In genomic region chr10:102409604-102410426, GRCh38 we compare ENCODE assay signal across 8 cellular contexts. TPM values are rescaled to one million over a fixed set of nuclear protein-coding genes. Genes with fewer than 3 reads are reported as not detected.
DNase-seq lines count a peak whose midpoint lies in the region; ATAC-seq and TF ChIP-seq lines count a peak whose summit lies in the region.

No MANE protein-coding gene starts in this region.

- H3K27me3 ChIP-seq in CD8-positive, alpha-beta T cell (ENCODE audit: insufficient read depth, low read length) = no peaks in the 10 kb centered on the region
- H3K27me3 ChIP-seq in SU-DHL-6 (ENCODE audit: low read length) (no peaks in the 10 kb centered on the region), esophagus (ENCODE audit: control insufficient read depth in 1 of 2, insufficient read depth in 2 of 2, low read length in 2 of 2) (peaks cover 0 to 20% of the 10 kb centered on the region in 2 donors), neural progenitor cell (peaks cover 80% of the 10 kb centered on the region), body of pancreas (peaks cover 0 to 35% of the 10 kb centered on the region in 2 donors)

- WGBS in esophagus, 2 donors = 21 to 24% methylated on average over 24 of the region's 24 CpGs
- WGBS in body of pancreas, 2 donors = 26 to 27% methylated on average over 19 to 24 of the region's 24 CpGs

- H3K4me1 ChIP-seq in CD8-positive, alpha-beta T cell (ENCODE audit: insufficient read depth, low read length) = peaks cover 36% of the 10 kb centered on the region
- peaks cover 7 to 20% of the 10 kb centered on the region in 2 donors for H3K4me1 ChIP-seq in esophagus (ENCODE audit: control insufficient read depth in 2 of 2, insufficient read depth in 2 of 2, low read length in 1 of 2)
- H3K4me1 ChIP-seq in neural progenitor cell = peaks cover 35% of the 10 kb centered on the region
- peaks cover 20% of the 10 kb centered on the region for H3K4me1 ChIP-seq in body of pancreas

- H3K9me2 ChIP-seq in SU-DHL-6 (replicated peaks; ENCODE audit: insufficient read depth, low read length) = no peaks in the 10 kb centered on the region

- H3K27ac Mint-ChIP-seq in CD8-positive, alpha-beta T cell = peak overlapping the region; percentile 91
- peak overlapping the region; percentile 20 for H3K27ac Mint-ChIP-seq in neural progenitor cell

- no peak for ATAC-seq in CD8-positive, alpha-beta T cell
- ATAC-seq in GM21447 (IDR thresholded peaks at IDR 0.05; ENCODE audit: unreplicated experiment) = no peak
- ATAC-seq in body of pancreas = no peak

- no peaks in the 10 kb centered on the region for H3K36me3 Mint-ChIP-seq in CD8-positive, alpha-beta T cell
- H3K36me3 Mint-ChIP-seq in neural progenitor cell = peaks cover 2% of the 10 kb centered on the region

- no peak for TF ChIP-seq CTCF in CD8-positive, alpha-beta T cell (IDR thresholded peaks at IDR 0.05)
- TF ChIP-seq CTCF in SU-DHL-6 (IDR thresholded peaks at IDR 0.05; ENCODE audit: insufficient read depth, low read length, poor library complexity, severe bottlenecking) = no peak
- TF ChIP-seq CTCF in neural progenitor cell (IDR thresholded peaks at IDR 0.05) = no peak
- TF ChIP-seq CTCF in GM13976 (IDR thresholded peaks at IDR 0.05; ENCODE audit: borderline replicate concordance, control extremely low read depth, extremely low read depth, insufficient read depth, missing control alignments) = no peak
- no peak for TF ChIP-seq CTCF in body of pancreas (IDR thresholded peaks at IDR 0.05)

- peaks cover 23% of the 10 kb centered on the region for H3K27me3 Mint-ChIP-seq in CD8-positive, alpha-beta T cell (ENCODE audit: low read depth)
- peaks cover 31% of the 10 kb centered on the region for H3K27me3 Mint-ChIP-seq in neural progenitor cell (ENCODE audit: insufficient read depth, low read depth)

- POLR2A ChIA-PET in CD8-positive, alpha-beta T cell (lab: Charles Lee) = interaction anchor here (1.0 to 2.4 kb wide), 6 partner anchors 9 to 52 kb away, joined by 3 to 17 read pairs (median 5); partner anchors contain the start of genes C10orf95, CUEDC2 and FBXL15

- H3K9ac ChIP-seq in SU-DHL-6 (ENCODE audit: low read length) (no peak overlapping the region), neural progenitor cell (no peak overlapping the region)

- H3K4me2 ChIP-seq in SU-DHL-6 (ENCODE audit: low read depth, low read length, poor library complexity, severe bottlenecking) = peak overlapping the region; percentile 31
- peak overlapping the region; percentile 76 for H3K4me2 ChIP-seq in neural progenitor cell

- peak overlapping the region; percentile 83 for H3K4me3 Mint-ChIP-seq in CD8-positive, alpha-beta T cell
- peak overlapping the region; percentile 77 for H3K4me3 Mint-ChIP-seq in neural progenitor cell

- intact Hi-C loops in CD8-positive, alpha-beta T cell (cut with DNase I, micrococcal nuclease) = loop anchor here in 1 of 2 experiments (1.0 kb wide), 2 partner anchors 11 kb away; no protein-coding TSS in a partner anchor
- intact Hi-C loops in body of pancreas (cut with DNase I) = no loop called here

- H3F3A ChIP-seq in SU-DHL-6 (ENCODE audit: insufficient read depth) (no peaks in the 10 kb centered on the region), neural progenitor cell (ENCODE audit: low read depth) (peaks cover 35% of the 10 kb centered on the region)

- in situ Hi-C loops in GM13976 (cut with MboI; ENCODE audit: low sequenced_read_pairs, unreplicated experiment) = no loop called here

- peak in 1 of 7 experiments; percentile 18 for DNase-seq in CD8-positive, alpha-beta T cell
- DNase-seq in neural progenitor cell (ENCODE audit: low spot score) (no peak), hepatic stellate cell (ENCODE audit: low spot score) (no peak), GM13976 (ENCODE audit: low spot score) (no peak), body of pancreas (no peak)

- H3K4me3 ChIP-seq in CD8-positive, alpha-beta T cell (ENCODE audit: low read depth, low read length) = peak overlapping the region; percentile 68
- H3K4me3 ChIP-seq in SU-DHL-6 (ENCODE audit: insufficient read depth, low read length, poor library complexity, severe bottlenecking) (no peak overlapping the region), esophagus (ENCODE audit: low read depth in 1 of 2, low read length in 2 of 2) (peak overlapping the region; percentile 38 to 58), neural progenitor cell (peak overlapping the region; percentile 45), body of pancreas (no peak overlapping the region)

- peaks cover 37% of the 10 kb centered on the region for H3K4me1 Mint-ChIP-seq in CD8-positive, alpha-beta T cell (ENCODE audit: low read depth)
- peaks cover 60% of the 10 kb centered on the region for H3K4me1 Mint-ChIP-seq in neural progenitor cell

- H2AFZ ChIP-seq in SU-DHL-6 (ENCODE audit: low read depth, low read length, severe bottlenecking) (no peak overlapping the region), neural progenitor cell (replicated peaks) (peak overlapping the region; percentile 71)

- H4K20me1 ChIP-seq in SU-DHL-6 (ENCODE audit: low read depth, low read length) (no peaks in the 10 kb centered on the region), neural progenitor cell (ENCODE audit: low read depth) (peaks cover 29% of the 10 kb centered on the region)

- H3K27ac ChIP-seq in CD8-positive, alpha-beta T cell (ENCODE audit: low read depth, low read length) = peak overlapping the region; percentile 43
- no peak overlapping the region for H3K27ac ChIP-seq in SU-DHL-6 (ENCODE audit: low read depth, low read length)
- no peak overlapping the region for H3K27ac ChIP-seq in esophagus (ENCODE audit: low read depth in 2 of 2, low read length in 1 of 2)
- H3K27ac ChIP-seq in neural progenitor cell = no peak overlapping the region
- no peak overlapping the region for H3K27ac ChIP-seq in body of pancreas

- CTCF ChIA-PET in CD8-positive, alpha-beta T cell (lab: Charles Lee) = interaction anchor here (0.6 to 4.9 kb wide), 7 partner anchors 10 to 177 kb away, joined by 3 to 38 read pairs (median 5); partner anchors contain the start of gene NFKB2

- H3K79me2 ChIP-seq in SU-DHL-6 (ENCODE audit: insufficient read depth, low read length) = no peaks in the 10 kb centered on the region
- no peaks in the 10 kb centered on the region for H3K79me2 ChIP-seq in neural progenitor cell (ENCODE audit: low read depth)

- H3K9me3 Mint-ChIP-seq in CD8-positive, alpha-beta T cell = no peaks in the 10 kb centered on the region
- H3K9me3 Mint-ChIP-seq in neural progenitor cell = no peaks in the 10 kb centered on the region

- H3K9me3 ChIP-seq in CD8-positive, alpha-beta T cell (ENCODE audit: low read length) = no peaks in the 10 kb centered on the region
- H3K9me3 ChIP-seq in SU-DHL-6 (ENCODE audit: insufficient read depth, low read length) (no peaks in the 10 kb centered on the region), esophagus (ENCODE audit: control insufficient read depth in 2 of 2, insufficient read depth in 1 of 2, low read depth in 1 of 2, low read length in 1 of 2) (peaks cover 0 to 3% of the 10 kb centered on the region in 2 donors), neural progenitor cell (ENCODE audit: low read depth) (no peaks in the 10 kb centered on the region), body of pancreas (no peaks in the 10 kb centered on the region)

- no peaks in the 10 kb centered on the region for H3K36me3 ChIP-seq in CD8-positive, alpha-beta T cell (ENCODE audit: insufficient read depth, low read length)
- no peaks in the 10 kb centered on the region for H3K36me3 ChIP-seq in SU-DHL-6 (ENCODE audit: low read length)
- H3K36me3 ChIP-seq in esophagus (ENCODE audit: control insufficient read depth in 2 of 2, insufficient read depth in 2 of 2, low read length in 1 of 2) = no peaks in the 10 kb centered on the region
- H3K36me3 ChIP-seq in neural progenitor cell = no peaks in the 10 kb centered on the region
- no peaks in the 10 kb centered on the region for H3K36me3 ChIP-seq in body of pancreas (replicated peaks in 1 of 2; ENCODE audit: insufficient read depth in 1 of 2, low read depth in 2 of 2)

- no peak for TF ChIP-seq POLR2A in body of pancreas (IDR thresholded peaks at IDR 0.05)

RNA-seq across cellular contexts. Expression of gene PSD, which starts 8.8 kb away (rescaled TPM):
- 10 to 100 TPM; 16.7 to 18.2 TPM for total RNA-seq in CD8-positive, alpha-beta T cell
- 1 to 10 TPM; 1.1 to 2.1 TPM for polyA plus RNA-seq in esophagus
- 0.09 and 2.8 TPM in 2 replicates for total RNA-seq in neural progenitor cell (ENCODE audit: low replicate concordance)
- total RNA-seq in body of pancreas = 1 to 10 TPM; 2.6 to 5.3 TPM

RNA-seq across cellular contexts. Expression of gene FBXL15, which starts 10.8 kb away (rescaled TPM):
- 1 to 10 TPM; 7.0 to 7.9 TPM for total RNA-seq in CD8-positive, alpha-beta T cell
- 10 to 100 TPM in 1 of 2 donors, 1 to 10 TPM in 1; 6.3 to 15.2 TPM for polyA plus RNA-seq in esophagus
- total RNA-seq in neural progenitor cell (ENCODE audit: low replicate concordance) (4.4 and 12.2 TPM in 2 replicates), body of pancreas (10 to 100 TPM; 12.7 to 38.6 TPM)

RNA-seq across cellular contexts. Expression of gene NFKB2, which starts 14.3 kb away (rescaled TPM):
- 100 to 1,000 TPM; 369 to 398 TPM for total RNA-seq in CD8-positive, alpha-beta T cell
- polyA plus RNA-seq in esophagus = 10 to 100 TPM; 11.4 to 22.6 TPM
- total RNA-seq in neural progenitor cell (ENCODE audit: low replicate concordance) (4.0 and 14.9 TPM in 2 replicates), body of pancreas (10 to 100 TPM; 17.9 to 30.0 TPM)

RNA-seq across cellular contexts. Expression of gene CUEDC2, which starts 22.6 kb away (rescaled TPM):
- total RNA-seq in CD8-positive, alpha-beta T cell = 10 to 100 TPM; 24.2 to 27.0 TPM
- 10 to 100 TPM; 16.3 to 30.3 TPM for polyA plus RNA-seq in esophagus
- total RNA-seq in neural progenitor cell (ENCODE audit: low replicate concordance) = 64.0 and 97.4 TPM in 2 replicates
- total RNA-seq in body of pancreas = 10 to 100 TPM; 30.3 to 35.5 TPM

RNA-seq across cellular contexts. Expression of gene C10orf95, which starts 41.5 kb away (rescaled TPM):
- total RNA-seq in CD8-positive, alpha-beta T cell = under 1 TPM; 0.31 to 0.35 TPM
- under 1 TPM; 0.37 to 0.65 TPM for polyA plus RNA-seq in esophagus
- total RNA-seq in neural progenitor cell (ENCODE audit: low replicate concordance) (not detected in 2 replicates), body of pancreas (1 to 10 TPM in 1 of 2 donors, under 1 TPM in 1; 0.66 to 4.2 TPM)

Comparison
In these comparisons a context has a peak if more than half of its experiments do, and no peak if none do; other contexts are left out.
1. H3K4me3 ChIP-seq: peak in CD8-positive, alpha-beta T cell (single experiment), esophagus (2 of 2) and neural progenitor cell (single experiment); none in SU-DHL-6 (single experiment) and body of pancreas (0 of 2).
2. RNA of gene NFKB2, which starts 14.3 kb away (total RNA-seq): 369 to 398 TPM in CD8-positive, alpha-beta T cell; 17.9 to 30.0 TPM in body of pancreas and 4.0 to 14.9 TPM in neural progenitor cell; every median in the first group is over 10 times any median in the second.